Comparison of ENCODE assay signal across 1 cellular context in genomic region chr1:25895365-25895990, GRCh38.
TF ChIP-seq lines count a peak whose summit lies in the region.

No MANE protein-coding gene starts in this region.

TF ChIP-seq in HepG2, 621 proteins besides CTCF, POLR2A, EP300 and RAD21 (continued from another document and continues in another):
- TF ChIP-seq CEBPZ (IDR thresholded peaks at IDR 0.05; ENCODE audit: low read length) = no peak
- TF ChIP-seq PCBP1 (IDR thresholded peaks at IDR 0.05; ENCODE audit: borderline replicate concordance, low read depth, low read length) = no peak
- TF ChIP-seq TCF12 (IDR thresholded peaks at IDR 0.05) = no peak
- TF ChIP-seq TCF12 (CRISPR knock-in tag; IDR thresholded peaks at IDR 0.05) = no peak
- no peak for TF ChIP-seq IRF1 (CRISPR knock-in tag; IDR thresholded peaks at IDR 0.05; ENCODE audit: low read depth)
- no peak for TF ChIP-seq ZNF446 (CRISPR knock-in tag; IDR thresholded peaks at IDR 0.05)
- no peak for TF ChIP-seq MZF1 (CRISPR knock-in tag; IDR thresholded peaks at IDR 0.05; ENCODE audit: borderline replicate concordance)
- no peak for TF ChIP-seq NFKB2 (CRISPR knock-in tag; IDR thresholded peaks at IDR 0.05; ENCODE audit: borderline replicate concordance)
- no peak for TF ChIP-seq ZNF337 (CRISPR knock-in tag; IDR thresholded peaks at IDR 0.05; ENCODE audit: borderline replicate concordance, low read depth)
- peak; percentile 37 to 83; a peak in 3 of 4 replicates for TF ChIP-seq HMGXB4 (CRISPR knock-in tag; IDR thresholded peaks at IDR 0.05; ENCODE audit: borderline replicate concordance in 1 of 2, low read depth in 1 of 2)
- no peak for TF ChIP-seq MAFG (CRISPR knock-in tag; IDR thresholded peaks at IDR 0.05)
- TF ChIP-seq IKZF5 (CRISPR knock-in tag; IDR thresholded peaks at IDR 0.05) = no peak
- no peak for TF ChIP-seq ONECUT2 (CRISPR knock-in tag; IDR thresholded peaks at IDR 0.05)
- 0 out of 2 replicates have a peak, but pooled peaks have one; percentile 44 for TF ChIP-seq POGK (CRISPR knock-in tag; conservative IDR thresholded peaks at IDR 0.05)
- no peak for TF ChIP-seq ZNF577 (CRISPR knock-in tag; IDR thresholded peaks at IDR 0.05; ENCODE audit: borderline replicate concordance, low read depth)
- TF ChIP-seq MTERF4 (CRISPR knock-in tag; IDR thresholded peaks at IDR 0.05) = no peak
- no peak for TF ChIP-seq ZNF839 (CRISPR knock-in tag; IDR thresholded peaks at IDR 0.05; ENCODE audit: borderline replicate concordance)
- TF ChIP-seq ZGPAT (CRISPR knock-in tag; IDR thresholded peaks at IDR 0.05) = no peak
- TF ChIP-seq TEAD2 (CRISPR knock-in tag; IDR thresholded peaks at IDR 0.05) = no peak
- no peak for TF ChIP-seq ZNF781 (CRISPR knock-in tag; IDR thresholded peaks at IDR 0.05; ENCODE audit: borderline replicate concordance, not compliant biosample characterization)
- no peak for TF ChIP-seq ZBTB4 (CRISPR knock-in tag; IDR thresholded peaks at IDR 0.05; ENCODE audit: borderline replicate concordance)
- TF ChIP-seq HNRNPL (IDR thresholded peaks at IDR 0.05; ENCODE audit: low read depth, low read length) = no peak
- no peak for TF ChIP-seq LCORL (IDR thresholded peaks at IDR 0.05)
- peak; percentile 69; the same call in 1 of the 2 replicates for TF ChIP-seq LCORL (CRISPR knock-in tag; IDR thresholded peaks at IDR 0.05)
- TF ChIP-seq GRHL1 (CRISPR knock-in tag; conservative IDR thresholded peaks at IDR 0.05) = no peak
- TF ChIP-seq SAFB2 (CRISPR knock-in tag; IDR thresholded peaks at IDR 0.05; ENCODE audit: borderline replicate concordance, low read depth) = no peak
- no peak for TF ChIP-seq STAT5B (CRISPR knock-in tag; IDR thresholded peaks at IDR 0.05)
- TF ChIP-seq NR2F1 (CRISPR knock-in tag; IDR thresholded peaks at IDR 0.05) = no peak
- no peak for TF ChIP-seq JUN (CRISPR knock-in tag; IDR thresholded peaks at IDR 0.05)
- TF ChIP-seq TFDP2 (CRISPR knock-in tag; IDR thresholded peaks at IDR 0.05) = no peak
- TF ChIP-seq PRPF4 (IDR thresholded peaks at IDR 0.05; ENCODE audit: low read depth, low read length, poor library complexity, severe bottlenecking) = no peak
- no peak for TF ChIP-seq ELF1 (CRISPR knock-in tag; IDR thresholded peaks at IDR 0.05)
- TF ChIP-seq AKAP8 (CRISPR knock-in tag; IDR thresholded peaks at IDR 0.05) = no peak
- no peak for TF ChIP-seq ZNF251 (CRISPR knock-in tag; IDR thresholded peaks at IDR 0.05)
- no peak for TF ChIP-seq SALL2 (CRISPR knock-in tag; IDR thresholded peaks at IDR 0.05)
- TF ChIP-seq ZNF513 (CRISPR knock-in tag; conservative IDR thresholded peaks at IDR 0.05) = no peak
- no peak for TF ChIP-seq RBFOX2 (IDR thresholded peaks at IDR 0.05; ENCODE audit: low read depth, low read length)
- no peak for TF ChIP-seq NFATC3 (CRISPR knock-in tag; IDR thresholded peaks at IDR 0.05)
- TF ChIP-seq ZBTB25 (CRISPR knock-in tag; IDR thresholded peaks at IDR 0.05) = 0 out of 2 replicates have a peak, but pooled peaks have one; percentile 8
- no peak for TF ChIP-seq RAD51 (IDR thresholded peaks at IDR 0.05; ENCODE audit: borderline replicate concordance)
- TF ChIP-seq ZFP41 (CRISPR knock-in tag; IDR thresholded peaks at IDR 0.05; ENCODE audit: borderline replicate concordance) = no peak
